In the genomic region with DNA sequence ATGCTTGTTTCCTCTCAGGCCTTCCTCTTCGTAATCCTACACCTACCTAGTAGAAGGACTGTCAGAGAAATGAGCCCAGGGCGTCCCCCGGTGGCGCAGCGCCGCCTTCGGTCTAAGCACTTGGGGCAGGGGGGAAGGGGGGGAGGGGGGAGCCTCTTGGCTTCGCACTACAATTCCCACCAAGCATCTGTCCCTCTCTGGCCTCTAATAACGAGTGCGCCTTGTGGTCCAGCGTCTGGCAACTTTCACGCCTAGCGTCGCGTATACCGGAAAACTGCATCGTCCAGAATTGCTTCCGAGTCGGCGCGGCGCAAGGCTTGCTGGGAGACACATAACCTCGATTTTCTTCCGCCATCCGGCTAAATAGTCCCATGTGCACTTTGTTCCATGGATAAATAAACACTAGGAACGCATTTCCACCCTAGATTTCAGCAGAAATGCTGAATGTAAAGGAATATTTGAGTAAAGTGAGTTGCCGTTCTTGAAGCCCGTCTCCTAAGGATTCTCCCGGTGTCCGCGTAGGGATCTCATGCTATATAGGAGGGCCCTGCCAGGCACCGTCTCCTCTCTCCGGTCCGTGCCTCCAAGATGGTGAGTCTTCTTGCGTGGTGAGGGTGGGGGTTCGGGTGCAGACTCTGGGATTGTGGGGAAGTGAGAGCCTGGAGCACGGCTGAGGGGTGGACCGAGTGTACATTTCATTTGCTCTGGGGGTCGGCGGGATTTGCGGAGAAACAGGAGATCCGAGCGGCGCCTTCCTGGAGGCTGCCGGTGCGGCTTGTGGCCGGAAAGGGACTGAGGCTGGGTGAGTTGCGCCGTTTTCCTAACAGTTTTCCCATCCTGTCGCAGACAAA, we compare ENCODE assay signal across 1 cellular context.
TF ChIP-seq lines count a peak whose summit lies in the region.

A gene (plus strand): TSS at position 340 of the 851 bp plus-strand sequence. CDS start 249 bp downstream, at position 589.

TF ChIP-seq in GM12878, 131 proteins besides CTCF, POLR2A, EP300 and RAD21 (continued from another document and continues in another):
- peak; percentile 87 for TF ChIP-seq HCFC1 (IDR thresholded peaks at IDR 0.05; ENCODE audit: low read length)
- TF ChIP-seq RBBP5 (conservative IDR thresholded peaks at IDR 0.05): no peak
- TF ChIP-seq LARP7 (IDR thresholded peaks at IDR 0.05): peak; percentile 42; the same call in 1 of the 2 replicates
- peak; percentile 67 for TF ChIP-seq RELA (IDR thresholded peaks at IDR 0.05; ENCODE audit: borderline replicate concordance, partially characterized antibody)
- TF ChIP-seq, protein P1, sequence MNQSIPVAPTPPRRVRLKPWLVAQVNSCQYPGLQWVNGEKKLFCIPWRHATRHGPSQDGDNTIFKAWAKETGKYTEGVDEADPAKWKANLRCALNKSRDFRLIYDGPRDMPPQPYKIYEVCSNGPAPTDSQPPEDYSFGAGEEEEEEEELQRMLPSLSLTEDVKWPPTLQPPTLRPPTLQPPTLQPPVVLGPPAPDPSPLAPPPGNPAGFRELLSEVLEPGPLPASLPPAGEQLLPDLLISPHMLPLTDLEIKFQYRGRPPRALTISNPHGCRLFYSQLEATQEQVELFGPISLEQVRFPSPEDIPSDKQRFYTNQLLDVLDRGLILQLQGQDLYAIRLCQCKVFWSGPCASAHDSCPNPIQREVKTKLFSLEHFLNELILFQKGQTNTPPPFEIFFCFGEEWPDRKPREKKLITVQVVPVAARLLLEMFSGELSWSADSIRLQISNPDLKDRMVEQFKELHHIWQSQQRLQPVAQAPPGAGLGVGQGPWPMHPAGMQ (IDR thresholded peaks at IDR 0.05; ENCODE audit: borderline replicate concordance): no peak
- peak; percentile 98 for TF ChIP-seq IKZF1 (conservative IDR thresholded peaks at IDR 0.05)
- TF ChIP-seq CBX5 (IDR thresholded peaks at IDR 0.05; ENCODE audit: low read depth): 0 out of 2 replicates have a peak, but pooled peaks have one; percentile 94
- TF ChIP-seq ETV6 (conservative IDR thresholded peaks at IDR 0.05 in 1 of 2, IDR thresholded peaks at IDR 0.05 in 1 of 2; ENCODE audit: borderline replicate concordance in 1 of 2, low read depth in 1 of 2): 0 out of 4 replicates have a peak, but pooled peaks of 1 of the 2 experiments have one; percentile 29
- peak; percentile 95 for TF ChIP-seq KLF5 (IDR thresholded peaks at IDR 0.05; ENCODE audit: partially characterized antibody)
- no peak for TF ChIP-seq MEF2A (IDR thresholded peaks at IDR 0.05; ENCODE audit: insufficient read depth, low read depth, low read length)
- TF ChIP-seq SIN3A (IDR thresholded peaks at IDR 0.05; ENCODE audit: low read depth, low read length): no peak
- peak; percentile 56 for TF ChIP-seq SP1 (IDR thresholded peaks at IDR 0.05; ENCODE audit: low read depth, low read length)
- TF ChIP-seq SMAD1 (IDR thresholded peaks at IDR 0.05; ENCODE audit: low read depth, partially characterized antibody): peak; percentile 91
- TF ChIP-seq HDAC6 (IDR thresholded peaks at IDR 0.05; ENCODE audit: unreplicated experiment): peak; percentile 96
- TF ChIP-seq POU2F2 (IDR thresholded peaks at IDR 0.05; ENCODE audit: borderline replicate concordance, low read depth, low read length): peak; percentile 99
- TF ChIP-seq IRF4 (IDR thresholded peaks at IDR 0.05; ENCODE audit: low read depth, low read length): peak; percentile 55; the same call in 1 of the 2 replicates
- TF ChIP-seq STAT3 (IDR thresholded peaks at IDR 0.05; ENCODE audit: low read depth, low read length): no peak
- TF ChIP-seq, protein P2, sequence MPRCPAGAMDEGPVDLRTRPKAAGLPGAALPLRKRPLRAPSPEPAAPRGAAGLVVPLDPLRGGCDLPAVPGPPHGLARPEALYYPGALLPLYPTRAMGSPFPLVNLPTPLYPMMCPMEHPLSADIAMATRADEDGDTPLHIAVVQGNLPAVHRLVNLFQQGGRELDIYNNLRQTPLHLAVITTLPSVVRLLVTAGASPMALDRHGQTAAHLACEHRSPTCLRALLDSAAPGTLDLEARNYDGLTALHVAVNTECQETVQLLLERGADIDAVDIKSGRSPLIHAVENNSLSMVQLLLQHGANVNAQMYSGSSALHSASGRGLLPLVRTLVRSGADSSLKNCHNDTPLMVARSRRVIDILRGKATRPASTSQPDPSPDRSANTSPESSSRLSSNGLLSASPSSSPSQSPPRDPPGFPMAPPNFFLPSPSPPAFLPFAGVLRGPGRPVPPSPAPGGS (IDR thresholded peaks at IDR 0.05; ENCODE audit: borderline replicate concordance, insufficient read depth, low read depth, low read length, poor library complexity, severe bottlenecking): no peak
- TF ChIP-seq, protein P3, sequence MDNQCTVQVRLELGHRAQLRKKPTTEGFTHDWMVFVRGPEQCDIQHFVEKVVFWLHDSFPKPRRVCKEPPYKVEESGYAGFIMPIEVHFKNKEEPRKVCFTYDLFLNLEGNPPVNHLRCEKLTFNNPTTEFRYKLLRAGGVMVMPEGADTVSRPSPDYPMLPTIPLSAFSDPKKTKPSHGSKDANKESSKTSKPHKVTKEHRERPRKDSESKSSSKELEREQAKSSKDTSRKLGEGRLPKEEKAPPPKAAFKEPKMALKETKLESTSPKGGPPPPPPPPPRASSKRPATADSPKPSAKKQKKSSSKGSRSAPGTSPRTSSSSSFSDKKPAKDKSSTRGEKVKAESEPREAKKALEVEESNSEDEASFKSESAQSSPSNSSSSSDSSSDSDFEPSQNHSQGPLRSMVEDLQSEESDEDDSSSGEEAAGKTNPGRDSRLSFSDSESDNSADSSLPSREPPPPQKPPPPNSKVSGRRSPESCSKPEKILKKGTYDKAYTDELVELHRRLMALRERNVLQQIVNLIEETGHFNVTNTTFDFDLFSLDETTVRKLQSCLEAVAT (IDR thresholded peaks at IDR 0.05): peak; percentile 99
- peak; percentile 90 for TF ChIP-seq CREM (IDR thresholded peaks at IDR 0.05; ENCODE audit: low read depth)
- TF ChIP-seq MTA2 (IDR thresholded peaks at IDR 0.05; ENCODE audit: low read depth): peak; percentile 96
- peak; percentile 86 for TF ChIP-seq ATF7 (IDR thresholded peaks at IDR 0.05; ENCODE audit: low read depth)
- TF ChIP-seq FOXK2 (IDR thresholded peaks at IDR 0.05): peak; percentile 73
- TF ChIP-seq SMC3 (IDR thresholded peaks at IDR 0.05; ENCODE audit: borderline replicate concordance, low read length): peak; percentile 63; the same call in 1 of the 2 replicates
- TF ChIP-seq RB1 (IDR thresholded peaks at IDR 0.05; ENCODE audit: borderline replicate concordance): peak; percentile 96; the same call in 1 of the 2 replicates
- TF ChIP-seq HDGF (IDR thresholded peaks at IDR 0.05): no peak
- TF ChIP-seq CHD1 (IDR thresholded peaks at IDR 0.05; ENCODE audit: low read depth, low read length): 0 out of 2 replicates have a peak, but pooled peaks have one; percentile 64
- no peak for TF ChIP-seq BRCA1 (IDR thresholded peaks at IDR 0.05; ENCODE audit: low read depth, low read length)
- no peak for TF ChIP-seq ZNF622 (IDR thresholded peaks at IDR 0.05)
- TF ChIP-seq, protein P4, sequence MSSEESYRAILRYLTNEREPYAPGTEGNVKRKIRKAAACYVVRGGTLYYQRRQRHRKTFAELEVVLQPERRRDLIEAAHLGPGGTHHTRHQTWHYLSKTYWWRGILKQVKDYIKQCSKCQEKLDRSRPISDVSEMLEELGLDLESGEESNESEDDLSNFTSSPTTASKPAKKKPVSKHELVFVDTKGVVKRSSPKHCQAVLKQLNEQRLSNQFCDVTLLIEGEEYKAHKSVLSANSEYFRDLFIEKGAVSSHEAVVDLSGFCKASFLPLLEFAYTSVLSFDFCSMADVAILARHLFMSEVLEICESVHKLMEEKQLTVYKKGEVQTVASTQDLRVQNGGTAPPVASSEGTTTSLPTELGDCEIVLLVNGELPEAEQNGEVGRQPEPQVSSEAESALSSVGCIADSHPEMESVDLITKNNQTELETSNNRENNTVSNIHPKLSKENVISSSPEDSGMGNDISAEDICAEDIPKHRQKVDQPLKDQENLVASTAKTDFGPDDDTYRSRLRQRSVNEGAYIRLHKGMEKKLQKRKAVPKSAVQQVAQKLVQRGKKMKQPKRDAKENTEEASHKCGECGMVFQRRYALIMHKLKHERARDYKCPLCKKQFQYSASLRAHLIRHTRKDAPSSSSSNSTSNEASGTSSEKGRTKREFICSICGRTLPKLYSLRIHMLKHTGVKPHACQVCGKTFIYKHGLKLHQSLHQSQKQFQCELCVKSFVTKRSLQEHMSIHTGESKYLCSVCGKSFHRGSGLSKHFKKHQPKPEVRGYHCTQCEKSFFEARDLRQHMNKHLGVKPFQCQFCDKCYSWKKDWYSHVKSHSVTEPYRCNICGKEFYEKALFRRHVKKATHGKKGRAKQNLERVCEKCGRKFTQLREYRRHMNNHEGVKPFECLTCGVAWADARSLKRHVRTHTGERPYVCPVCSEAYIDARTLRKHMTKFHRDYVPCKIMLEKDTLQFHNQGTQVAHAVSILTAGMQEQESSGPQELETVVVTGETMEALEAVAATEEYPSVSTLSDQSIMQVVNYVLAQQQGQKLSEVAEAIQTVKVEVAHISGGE (CRISPR knock-in tag; IDR thresholded peaks at IDR 0.05): 0 out of 2 replicates have a peak, but pooled peaks have one; percentile 25
- TF ChIP-seq, protein P5, sequence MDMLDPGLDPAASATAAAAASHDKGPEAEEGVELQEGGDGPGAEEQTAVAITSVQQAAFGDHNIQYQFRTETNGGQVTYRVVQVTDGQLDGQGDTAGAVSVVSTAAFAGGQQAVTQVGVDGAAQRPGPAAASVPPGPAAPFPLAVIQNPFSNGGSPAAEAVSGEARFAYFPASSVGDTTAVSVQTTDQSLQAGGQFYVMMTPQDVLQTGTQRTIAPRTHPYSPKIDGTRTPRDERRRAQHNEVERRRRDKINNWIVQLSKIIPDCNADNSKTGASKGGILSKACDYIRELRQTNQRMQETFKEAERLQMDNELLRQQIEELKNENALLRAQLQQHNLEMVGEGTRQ (IDR thresholded peaks at IDR 0.05; ENCODE audit: borderline replicate concordance, low read depth, low read length): no peak
- TF ChIP-seq DPF2 (IDR thresholded peaks at IDR 0.05): peak; percentile 77
- TF ChIP-seq SUPT20H (IDR thresholded peaks at IDR 0.05; ENCODE audit: borderline replicate concordance, control insufficient read depth, low read depth, low read length): no peak
- TF ChIP-seq ESRRA (IDR thresholded peaks at IDR 0.05; ENCODE audit: low read length): peak; percentile 53; the same call in 1 of the 2 replicates
- TF ChIP-seq, protein P6, sequence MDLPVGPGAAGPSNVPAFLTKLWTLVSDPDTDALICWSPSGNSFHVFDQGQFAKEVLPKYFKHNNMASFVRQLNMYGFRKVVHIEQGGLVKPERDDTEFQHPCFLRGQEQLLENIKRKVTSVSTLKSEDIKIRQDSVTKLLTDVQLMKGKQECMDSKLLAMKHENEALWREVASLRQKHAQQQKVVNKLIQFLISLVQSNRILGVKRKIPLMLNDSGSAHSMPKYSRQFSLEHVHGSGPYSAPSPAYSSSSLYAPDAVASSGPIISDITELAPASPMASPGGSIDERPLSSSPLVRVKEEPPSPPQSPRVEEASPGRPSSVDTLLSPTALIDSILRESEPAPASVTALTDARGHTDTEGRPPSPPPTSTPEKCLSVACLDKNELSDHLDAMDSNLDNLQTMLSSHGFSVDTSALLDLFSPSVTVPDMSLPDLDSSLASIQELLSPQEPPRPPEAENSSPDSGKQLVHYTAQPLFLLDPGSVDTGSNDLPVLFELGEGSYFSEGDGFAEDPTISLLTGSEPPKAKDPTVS (IDR thresholded peaks at IDR 0.05; ENCODE audit: low read depth, low read length): peak; percentile 73; the same call in 1 of the 2 replicates
- TF ChIP-seq STAT1 (conservative IDR thresholded peaks at IDR 0.05): peak; percentile 99; the same call in 1 of the 2 replicates
- no peak for TF ChIP-seq NFXL1 (IDR thresholded peaks at IDR 0.05; ENCODE audit: borderline replicate concordance)
- TF ChIP-seq RUNX3 (IDR thresholded peaks at IDR 0.05; ENCODE audit: low read length): peak; percentile 90
- peak; percentile 85 for TF ChIP-seq MEF2B (IDR thresholded peaks at IDR 0.05; ENCODE audit: partially characterized antibody, poor library complexity, severe bottlenecking)
- TF ChIP-seq HDAC2 (IDR thresholded peaks at IDR 0.05): no peak
- TF ChIP-seq PAX5 (IDR thresholded peaks at IDR 0.05; ENCODE audit: borderline replicate concordance, low read depth, low read length): peak; percentile 67; the same call in 1 of the 2 replicates
- TF ChIP-seq, protein P7, sequence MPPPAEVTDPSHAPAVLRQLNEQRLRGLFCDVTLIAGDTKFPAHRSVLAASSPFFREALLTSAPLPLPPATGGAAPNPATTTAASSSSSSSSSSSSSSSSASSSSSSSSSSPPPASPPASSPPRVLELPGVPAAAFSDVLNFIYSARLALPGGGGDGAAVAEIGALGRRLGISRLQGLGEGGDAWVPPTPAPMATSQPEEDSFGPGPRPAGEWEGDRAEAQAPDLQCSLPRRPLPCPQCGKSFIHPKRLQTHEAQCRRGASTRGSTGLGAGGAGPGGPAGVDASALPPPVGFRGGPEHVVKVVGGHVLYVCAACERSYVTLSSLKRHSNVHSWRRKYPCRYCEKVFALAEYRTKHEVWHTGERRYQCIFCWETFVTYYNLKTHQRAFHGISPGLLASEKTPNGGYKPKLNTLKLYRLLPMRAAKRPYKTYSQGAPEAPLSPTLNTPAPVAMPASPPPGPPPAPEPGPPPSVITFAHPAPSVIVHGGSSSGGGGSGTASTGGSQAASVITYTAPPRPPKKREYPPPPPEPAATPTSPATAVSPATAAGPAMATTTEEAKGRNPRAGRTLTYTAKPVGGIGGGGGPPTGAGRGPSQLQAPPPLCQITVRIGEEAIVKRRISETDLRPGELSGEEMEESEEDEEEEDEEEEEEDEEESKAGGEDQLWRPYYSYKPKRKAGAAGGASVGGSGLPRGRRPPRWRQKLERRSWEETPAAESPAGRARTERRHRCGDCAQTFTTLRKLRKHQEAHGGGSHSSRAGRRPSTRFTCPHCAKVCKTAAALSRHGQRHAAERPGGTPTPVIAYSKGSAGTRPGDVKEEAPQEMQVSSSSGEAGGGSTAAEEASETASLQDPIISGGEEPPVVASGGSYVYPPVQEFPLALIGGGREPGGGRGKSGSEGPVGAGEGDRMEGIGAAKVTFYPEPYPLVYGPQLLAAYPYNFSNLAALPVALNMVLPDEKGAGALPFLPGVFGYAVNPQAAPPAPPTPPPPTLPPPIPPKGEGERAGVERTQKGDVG (CRISPR knock-in tag; IDR thresholded peaks at IDR 0.05): no peak
- TF ChIP-seq POLR2AphosphoS5 (IDR thresholded peaks at IDR 0.05; ENCODE audit: low read length): peak; percentile 100
- 0 out of 2 replicates have a peak, but pooled peaks have one; percentile 30 for TF ChIP-seq ZNF217 (IDR thresholded peaks at IDR 0.05)
- no peak; the same call in 1 of the 2 replicates for TF ChIP-seq SPI1 (IDR thresholded peaks at IDR 0.05; ENCODE audit: borderline replicate concordance, insufficient read depth, low read depth, low read length)
- TF ChIP-seq, protein P8, sequence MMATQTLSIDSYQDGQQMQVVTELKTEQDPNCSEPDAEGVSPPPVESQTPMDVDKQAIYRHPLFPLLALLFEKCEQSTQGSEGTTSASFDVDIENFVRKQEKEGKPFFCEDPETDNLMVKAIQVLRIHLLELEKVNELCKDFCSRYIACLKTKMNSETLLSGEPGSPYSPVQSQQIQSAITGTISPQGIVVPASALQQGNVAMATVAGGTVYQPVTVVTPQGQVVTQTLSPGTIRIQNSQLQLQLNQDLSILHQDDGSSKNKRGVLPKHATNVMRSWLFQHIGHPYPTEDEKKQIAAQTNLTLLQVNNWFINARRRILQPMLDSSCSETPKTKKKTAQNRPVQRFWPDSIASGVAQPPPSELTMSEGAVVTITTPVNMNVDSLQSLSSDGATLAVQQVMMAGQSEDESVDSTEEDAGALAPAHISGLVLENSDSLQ (IDR thresholded peaks at IDR 0.05): peak; percentile 71
- peak; percentile 91 for TF ChIP-seq NR2C2 (IDR thresholded peaks at IDR 0.05; ENCODE audit: borderline replicate concordance, control insufficient read depth, insufficient read length, low read depth)
